Comparison of ENCODE assay signal across 16 cellular contexts in genomic region chr2:240457223-240458043, GRCh38. TPM values are rescaled to one million over a fixed set of nuclear protein-coding genes. Genes with fewer than 3 reads are reported as not detected.
DNase-seq lines count a peak whose midpoint lies in the region; ATAC-seq, FAIRE-seq and TF ChIP-seq lines count a peak whose summit lies in the region.
"Had no signal": no experiment of that assay in that cellular context is flagged by ENCODE, and none has a peak within 500 bp of the region (broad histone marks: within the 10 kb centered on the region; RNA-seq: fewer than 3 reads in every experiment).

No MANE protein-coding gene starts in this region.

- H3K27me3 Mint-ChIP-seq in neural crest cell (ENCODE audit: low read depth): peaks cover 13% of the 10 kb centered on the region

- H3K27ac ChIP-seq in BLaER1 (no peak overlapping the region), right cardiac atrium (ENCODE audit: low read length) (no peak overlapping the region)
- H3K27ac ChIP-seq: GM23248 had no signal

- H3K4me1 Mint-ChIP-seq in neural crest cell: peaks cover 7% of the 10 kb centered on the region

- no peak for ATAC-seq in right cardiac atrium
- ATAC-seq: activated CD8-positive, alpha-beta T cell treated with anti-CD3 and anti-CD28 coated beads, Interleukin-2, amount 10 ng/mL, durations not matched to agents 7 days and 5 days; activated T-helper 17 cell treated with anti-CD3 and anti-CD28 coated beads, Interleukin-2, amount 50 U/mL, for 72 hours had no signal

- no peak for TF ChIP-seq CTCF in neural crest cell (conservative IDR thresholded peaks at IDR 0.05)

- H3K27me3 ChIP-seq in BLaER1 (peaks cover 47% of the 10 kb centered on the region), right cardiac atrium (ENCODE audit: control insufficient read depth, insufficient read depth) (no peaks in the 10 kb centered on the region)

- peaks cover 45% of the 10 kb centered on the region for H3K4me1 ChIP-seq in BLaER1
- H3K4me1 ChIP-seq in right cardiac atrium (ENCODE audit: control insufficient read depth, insufficient read depth, low read length): no peaks in the 10 kb centered on the region

- H3K36me3 ChIP-seq in BLaER1: no peaks in the 10 kb centered on the region

- H3K4me3 Mint-ChIP-seq in neural crest cell: peak overlapping the region; percentile 62
- H3K4me3 Mint-ChIP-seq: activated CD8-positive, alpha-beta T cell treated with anti-CD3 and anti-CD28 coated beads, Interleukin-2, amount 10 ng/mL, durations not matched to agents 7 days and 5 days; activated T-helper 17 cell treated with anti-CD3 and anti-CD28 coated beads, Interleukin-2, amount 50 U/mL, for 72 hours; T-helper 1 cell treated with Interleukin-12 subunit alpha and Interleukin-12 subunit beta and Interleukin-4 antibody, amounts not matched to agents 30 μg/mL and 1 μg/mL, for 36 hours had no signal

- H3K9ac ChIP-seq in BLaER1: no peak overlapping the region
- H3K9ac ChIP-seq: GM23248 had no signal

- H3K36me3 Mint-ChIP-seq in neural crest cell (ENCODE audit: low read depth): no peaks in the 10 kb centered on the region

- no peak for FAIRE-seq in urothelium cell line (lab: Jason Lieb, UNC)

- H4K20me1 ChIP-seq in BLaER1: peaks cover 89% of the 10 kb centered on the region

- 71% methylated on average over 22 of the region's 22 CpGs for WGBS in right cardiac atrium

- DNase-seq in right cardiac atrium: peak; percentile 10 to 47 (median 30)
- DNase-seq in neural crest cell (ENCODE audit: low read depth, low spot score): no peak
- DNase-seq in NCI-H510A treated with DMSO at 0.1 percent for 48 hours (lab: John Stamatoyannopoulos, UW): no peak
- no peak for DNase-seq in urothelium cell line (ENCODE audit: low spot score)
- no peak for DNase-seq in mesenteric fat pad (ENCODE audit: low spot score)
- DNase-seq in NCI-H2196 (lab: John Stamatoyannopoulos, UW; ENCODE audit: unreplicated experiment): no peak
- DNase-seq: activated CD8-positive, alpha-beta T cell treated with anti-CD3 and anti-CD28 coated beads, Interleukin-2, amount 10 ng/mL, durations not matched to agents 7 days and 5 days; foreskin melanocyte; GM23248; NCI-H1436 treated with DMSO at 0.1 percent for 48 hours; NCI-H2227 treated with DMSO at 0.1 percent for 48 hours; SIG-M5 had no signal

- no peak for TF ChIP-seq EP300 in Ishikawa (IDR thresholded peaks at IDR 0.05; ENCODE audit: borderline replicate concordance)

- intact Hi-C loops in right cardiac atrium (cut with DNase I): no loop called here

- H3K4me3 ChIP-seq in BLaER1 (no peak overlapping the region), right cardiac atrium (ENCODE audit: low read length) (no peak overlapping the region)
- H3K4me3 ChIP-seq: GM23248 had no signal

- TF ChIP-seq RAD21 in Ishikawa (IDR thresholded peaks at IDR 0.05; ENCODE audit: low read depth): no peak

- H3K27ac Mint-ChIP-seq in neural crest cell (ENCODE audit: unreplicated experiment): no peak overlapping the region
- H3K27ac Mint-ChIP-seq: activated CD8-positive, alpha-beta T cell treated with anti-CD3 and anti-CD28 coated beads, Interleukin-2, amount 10 ng/mL, durations not matched to agents 7 days and 5 days; activated T-helper 17 cell treated with anti-CD3 and anti-CD28 coated beads, Interleukin-2, amount 50 U/mL, for 72 hours; T-helper 1 cell treated with Interleukin-12 subunit alpha and Interleukin-12 subunit beta and Interleukin-4 antibody, amounts not matched to agents 30 μg/mL and 1 μg/mL, for 36 hours had no signal

- no peaks in the 10 kb centered on the region for H3K9me3 Mint-ChIP-seq in neural crest cell
- H3K9me3 Mint-ChIP-seq: activated T-helper 17 cell treated with anti-CD3 and anti-CD28 coated beads, Interleukin-2, amount 50 U/mL, for 72 hours; T-helper 1 cell treated with Interleukin-12 subunit alpha and Interleukin-12 subunit beta and Interleukin-4 antibody, amounts not matched to agents 30 μg/mL and 1 μg/mL, for 36 hours had no signal

- H3K9me3 ChIP-seq in BLaER1 (no peaks in the 10 kb centered on the region), right cardiac atrium (ENCODE audit: control insufficient read depth, low read length) (no peaks in the 10 kb centered on the region)

- H3K4me2 ChIP-seq in BLaER1: peak overlapping the region; percentile 81; the same call in 1 of the 2 replicates

TF ChIP-seq in Ishikawa, 13 proteins besides CTCF, POLR2A, EP300 and RAD21:
- no peak for TF ChIP-seq TAF1 (IDR thresholded peaks at IDR 0.05; ENCODE audit: low read depth)
- peak; percentile 77 for TF ChIP-seq TEAD4 (IDR thresholded peaks at IDR 0.05)
- TF ChIP-seq TCF12 (IDR thresholded peaks at IDR 0.05; ENCODE audit: low read depth): 0 out of 2 replicates have a peak, but pooled peaks have one; percentile 28

RNA-seq across cellular contexts. Expression of gene GPC1, which starts 22.0 kb away (rescaled TPM):
- total RNA-seq in right cardiac atrium (100 to 1,000 TPM in 2 of 4 donors, 10 to 100 TPM in 2; 75.8 to 107 (median 94.8) TPM), neural crest cell (88.6 and 89.9 TPM in 2 replicates), mesenteric fat pad (82.5 TPM)
- 118 TPM for polyA plus RNA-seq in right cardiac atrium

Comparison
In these comparisons a context has a peak if more than half of its experiments do, and no peak if none do; other contexts are left out.
1. DNase-seq: peak in right cardiac atrium (3 of 3); none in neural crest cell (single experiment), NCI-H510A treated with DMSO at 0.1 percent for 48 hours (single experiment), urothelium cell line (single experiment), mesenteric fat pad (single experiment) and NCI-H2196 (single experiment).